ENCODE assay signal across 8 cellular contexts in genomic region chr10:124717911-124718734, GRCh38. TPM values are rescaled to one million over a fixed set of nuclear protein-coding genes. Genes with fewer than 3 reads are reported as not detected.
A peak's percentile ranks its signal among the peaks of the same experiment; 100 is the strongest.
DNase-seq lines count a peak whose midpoint lies in the region; ATAC-seq and TF ChIP-seq lines count a peak whose summit lies in the region.

No MANE protein-coding gene starts in this region.

- H3K36me3 ChIP-seq in skeletal muscle tissue (ENCODE audit: control insufficient read depth in 3 of 3, insufficient read depth in 3 of 3, low read length in 3 of 3) = no peaks in the 10 kb centered on the region

- no peaks in the 10 kb centered on the region for H3K9me3 ChIP-seq in skeletal muscle tissue (ENCODE audit: control insufficient read depth in 3 of 3, low read length in 3 of 3)

- H3K27ac Mint-ChIP-seq in activated CD8-positive, alpha-beta T cell treated with anti-CD3 and anti-CD28 coated beads, Interleukin-2, amount 10 ng/mL, durations not matched to agents 7 days and 5 days = peak overlapping the region; percentile 84

- no peak for TF ChIP-seq CTCF in NB4 (IDR thresholded peaks at IDR 0.05; ENCODE audit: low read depth, low read length)

- H3K27me3 ChIP-seq in skeletal muscle tissue (ENCODE audit: control insufficient read depth in 3 of 3, insufficient read depth in 3 of 3, low read length in 3 of 3) = no peaks in the 10 kb centered on the region

- peaks cover 19% of the 10 kb centered on the region for H3K36me3 Mint-ChIP-seq in activated CD8-positive, alpha-beta T cell treated with anti-CD3 and anti-CD28 coated beads, Interleukin-2, amount 10 ng/mL, durations not matched to agents 7 days and 5 days (ENCODE audit: low read depth)

- POLR2A ChIA-PET in activated CD8-positive, alpha-beta T cell treated with anti-CD3 and anti-CD28 coated beads, Interleukin-2, amount 10 ng/mL, durations not matched to agents 7 days and 5 days (lab: Charles Lee) = interaction anchor here (0.7 to 3.3 kb wide), 19 partner anchors 9 to 299 kb away, joined by 3 to 29 read pairs (median 5); partner anchors contain the start of gene LHPP

- peak overlapping the region; percentile 91 for H3K27ac ChIP-seq in epithelial cell of prostate
- H3K27ac ChIP-seq in skeletal muscle tissue (ENCODE audit: low read depth, low read length) = peak overlapping the region; percentile 59

- H3K4me1 Mint-ChIP-seq in activated CD8-positive, alpha-beta T cell treated with anti-CD3 and anti-CD28 coated beads, Interleukin-2, amount 10 ng/mL, durations not matched to agents 7 days and 5 days (ENCODE audit: low read depth) = peaks cover 84% of the 10 kb centered on the region

- no peak for TF ChIP-seq POLR2A in NB4 (IDR thresholded peaks at IDR 0.05; ENCODE audit: extremely low read depth, insufficient read length)

- no peaks in the 10 kb centered on the region for H3K9me3 Mint-ChIP-seq in activated CD8-positive, alpha-beta T cell treated with anti-CD3 and anti-CD28 coated beads, Interleukin-2, amount 10 ng/mL, durations not matched to agents 7 days and 5 days (ENCODE audit: insufficient read depth)

- peaks cover 68 to 73% (median 68%) of the 10 kb centered on the region in 3 donors for H3K4me1 ChIP-seq in skeletal muscle tissue (ENCODE audit: control insufficient read depth in 3 of 3, insufficient read depth in 3 of 3, low read length in 3 of 3)

- ATAC-seq in GM21737 (IDR thresholded peaks at IDR 0.05; ENCODE audit: unreplicated experiment) = peak; percentile 55
- ATAC-seq in activated CD8-positive, alpha-beta T cell treated with anti-CD3 and anti-CD28 coated beads, Interleukin-2, amount 10 ng/mL, durations not matched to agents 7 days and 5 days = peak; percentile 73

- H3K4me3 Mint-ChIP-seq in activated CD8-positive, alpha-beta T cell treated with anti-CD3 and anti-CD28 coated beads, Interleukin-2, amount 10 ng/mL, durations not matched to agents 7 days and 5 days = peak overlapping the region; percentile 71

- no peaks in the 10 kb centered on the region for H3K27me3 Mint-ChIP-seq in activated CD8-positive, alpha-beta T cell treated with anti-CD3 and anti-CD28 coated beads, Interleukin-2, amount 10 ng/mL, durations not matched to agents 7 days and 5 days (ENCODE audit: low read depth)

- peak; percentile 29 for DNase-seq in ELR (ENCODE audit: low read depth)
- DNase-seq in NB4 (ENCODE audit: low read depth) = peak; percentile 86
- peak; percentile 72 for DNase-seq in activated CD8-positive, alpha-beta T cell treated with anti-CD3 and anti-CD28 coated beads, Interleukin-2, amount 10 ng/mL, durations not matched to agents 7 days and 5 days
- DNase-seq in epithelial cell of prostate (ENCODE audit: low read depth, low spot score) = no peak
- DNase-seq in AG20443 (ENCODE audit: low spot score) = no peak
- DNase-seq in GOT3 (lab: John Stamatoyannopoulos, UW) = no peak

- CTCF ChIA-PET in activated CD8-positive, alpha-beta T cell treated with anti-CD3 and anti-CD28 coated beads, Interleukin-2, amount 10 ng/mL, durations not matched to agents 7 days and 5 days (lab: Charles Lee) = interaction anchor here (0.7 to 11.0 kb wide), 24 partner anchors 9 to 237 kb away, joined by 3 to 180 read pairs (median 8); partner anchors contain the start of gene EEF1AKMT2

- H3K4me3 ChIP-seq in NB4 (ENCODE audit: low read depth, low read length) (no peak overlapping the region), skeletal muscle tissue (ENCODE audit: low read length in 3 of 3) (peak overlapping the region in 2 of 3 donors; percentile 29 to 44)

- H3K9ac ChIP-seq in skeletal muscle tissue (ENCODE audit: low read depth in 1 of 3, low read length in 3 of 3) = peak overlapping the region in 2 of 3 donors; percentile 15 to 50

RNA-seq across cellular contexts. Expression of gene FAM53B, which starts 26.1 kb away (rescaled TPM):
- 10 to 100 TPM; 19.9 to 21.8 TPM for total RNA-seq in activated CD8-positive, alpha-beta T cell treated with anti-CD3 and anti-CD28 coated beads, Interleukin-2, amount 10 ng/mL, durations not matched to agents 7 days and 5 days
- total RNA-seq in skeletal muscle tissue = 32.4 TPM

Comparison
In these comparisons a context has a peak if more than half of its experiments do, and no peak if none do; other contexts are left out.
1. DNase-seq: peak in ELR (single experiment), NB4 (single experiment) and activated CD8-positive, alpha-beta T cell treated with anti-CD3 and anti-CD28 coated beads, Interleukin-2, amount 10 ng/mL, durations not matched to agents 7 days and 5 days (single experiment); none in epithelial cell of prostate (single experiment), AG20443 (single experiment) and GOT3 (single experiment).